ENCODE assay signal across 8 cellular contexts in genomic region chr6:26474439-26474881, GRCh38. TPM values are rescaled to one million over a fixed set of nuclear protein-coding genes. Genes with fewer than 3 reads are reported as not detected.
DNase-seq lines count a peak whose midpoint lies in the region; ATAC-seq and TF ChIP-seq lines count a peak whose summit lies in the region.

No MANE protein-coding gene starts in this region.

- H3K36me3 ChIP-seq in aorta (ENCODE audit: control insufficient read depth in 1 of 2, insufficient read depth in 2 of 2, low read length in 1 of 2) = peaks cover 0 to 3% of the 10 kb centered on the region in 2 donors

- 12 to 13% methylated on average over 2 of the region's 2 CpGs for WGBS in aorta, 2 donors

- peaks cover 48% of the 10 kb centered on the region for H3K4me1 Mint-ChIP-seq in stimulated activated naive CD8-positive, alpha-beta T cell treated with anti-CD3 and anti-CD28 coated beads, Interleukin-15, Interleukin-2, amounts not matched to agents 100 ng/mL and 50 ng/mL, for 24 hours (ENCODE audit: low read depth)
- H3K4me1 Mint-ChIP-seq in memory B cell = peaks cover 55% of the 10 kb centered on the region

- peak overlapping the region; percentile 99 for H3K27ac Mint-ChIP-seq in stimulated activated naive CD8-positive, alpha-beta T cell treated with anti-CD3 and anti-CD28 coated beads, Interleukin-15, Interleukin-2, amounts not matched to agents 100 ng/mL and 50 ng/mL, for 24 hours
- peak overlapping the region; percentile 98 for H3K27ac Mint-ChIP-seq in memory B cell

- no peaks in the 10 kb centered on the region for H3K9me3 ChIP-seq in aorta (ENCODE audit: control insufficient read depth, low read length)

- no peak for DNase-seq in stimulated activated naive CD8-positive, alpha-beta T cell treated with anti-CD3 and anti-CD28 coated beads, Interleukin-15, Interleukin-2, amounts not matched to agents 100 U/mL and 50 U/mL, for 24 hours
- DNase-seq in astrocyte of the cerebellum (ENCODE audit: low read depth) (no peak), memory B cell (ENCODE audit: low spot score in 2 of 2) (peak in 1 of 2 donors; percentile 12), aorta (no peak), NCI-H1092 (lab: John Stamatoyannopoulos, UW) (no peak)

- no peaks in the 10 kb centered on the region for H3K4me1 ChIP-seq in aorta (ENCODE audit: control insufficient read depth in 1 of 2, insufficient read depth in 2 of 2, low read length in 2 of 2)

- in situ Hi-C loops in astrocyte of the cerebellum (cut with HindIII; ENCODE audit: low sequenced_read_pairs) = no loop called here

- H3K27ac ChIP-seq in aorta (ENCODE audit: low read depth in 1 of 2, low read length in 2 of 2) = peak overlapping the region; percentile 87 to 98

- H3K4me3 ChIP-seq in astrocyte of the cerebellum (ENCODE audit: low read depth, low read length) = peak overlapping the region; percentile 35
- H3K4me3 ChIP-seq in aorta (ENCODE audit: low read length in 2 of 2) = peak overlapping the region; percentile 28 to 87

- peaks cover 27% of the 10 kb centered on the region for H3K36me3 Mint-ChIP-seq in stimulated activated naive CD8-positive, alpha-beta T cell treated with anti-CD3 and anti-CD28 coated beads, Interleukin-15, Interleukin-2, amounts not matched to agents 100 ng/mL and 50 ng/mL, for 24 hours (ENCODE audit: low read depth)
- H3K36me3 Mint-ChIP-seq in memory B cell = peaks cover 13% of the 10 kb centered on the region

- intact Hi-C loops in aorta (cut with DNase I) = loop anchor here in 1 of 2 donors (10.0 kb wide), 1 partner anchor 70 kb away; the partner anchor contains the start of gene BTN3A1

- TF ChIP-seq CTCF in astrocyte of the cerebellum (IDR thresholded peaks at IDR 0.05; ENCODE audit: low read depth, low read length, missing control alignments) = no peak

- no peaks in the 10 kb centered on the region for H3K27me3 ChIP-seq in aorta (ENCODE audit: control insufficient read depth in 1 of 2, insufficient read depth in 2 of 2, low read length in 1 of 2)

- no peak for ATAC-seq in stimulated activated naive CD8-positive, alpha-beta T cell treated with anti-CD3 and anti-CD28 coated beads, Interleukin-15, Interleukin-2, amounts not matched to agents 100 U/mL and 50 U/mL, for 24 hours
- ATAC-seq in memory B cell (ENCODE audit: low read depth) (no peak), aorta (ENCODE audit: low FRiP score) (peak; percentile 23), GM18907 (IDR thresholded peaks at IDR 0.05; ENCODE audit: unreplicated experiment) (no peak), GM21619 (IDR thresholded peaks at IDR 0.05; ENCODE audit: unreplicated experiment) (no peak)

- H3K4me3 Mint-ChIP-seq in stimulated activated naive CD8-positive, alpha-beta T cell treated with anti-CD3 and anti-CD28 coated beads, Interleukin-15, Interleukin-2, amounts not matched to agents 100 ng/mL and 50 ng/mL, for 24 hours = peak overlapping the region; percentile 97
- H3K4me3 Mint-ChIP-seq in memory B cell = peak overlapping the region; percentile 87

- no peaks in the 10 kb centered on the region for H3K27me3 Mint-ChIP-seq in stimulated activated naive CD8-positive, alpha-beta T cell treated with anti-CD3 and anti-CD28 coated beads, Interleukin-15, Interleukin-2, amounts not matched to agents 100 ng/mL and 50 ng/mL, for 24 hours
- no peaks in the 10 kb centered on the region for H3K27me3 Mint-ChIP-seq in memory B cell

- H3K9me3 Mint-ChIP-seq in stimulated activated naive CD8-positive, alpha-beta T cell treated with anti-CD3 and anti-CD28 coated beads, Interleukin-15, Interleukin-2, amounts not matched to agents 100 ng/mL and 50 ng/mL, for 24 hours = peaks cover 7% of the 10 kb centered on the region
- peaks cover 8% of the 10 kb centered on the region for H3K9me3 Mint-ChIP-seq in memory B cell

RNA-seq across cellular contexts. Expression of gene BTN2A1, which starts 16.7 kb away (rescaled TPM):
- 10 to 100 TPM; 37.6 to 41.6 TPM for total RNA-seq in aorta
- polyA plus RNA-seq in aorta = 10 to 100 TPM; 14.1 to 40.4 TPM

RNA-seq across cellular contexts. Expression of gene BTN1A1, which starts 25.6 kb away (rescaled TPM):
- not detected for total RNA-seq in aorta
- not detected for polyA plus RNA-seq in aorta

RNA-seq across cellular contexts. Expression of gene BTN3A3, which starts 34.2 kb away (rescaled TPM):
- total RNA-seq in aorta = 10 to 100 TPM; 12.8 to 45.1 TPM
- polyA plus RNA-seq in aorta = 1 to 10 TPM; 3.1 to 9.7 TPM
